10 cellular contexts compared by ENCODE assay signal in genomic region chr7:14507617-14508016, GRCh38.
DNase-seq lines count a peak whose midpoint lies in the region; ATAC-seq and TF ChIP-seq lines count a peak whose summit lies in the region.
"Had no signal": no experiment of that assay in that cellular context is flagged by ENCODE, and none has a peak within 500 bp of the region (broad histone marks: within the 10 kb centered on the region; RNA-seq: fewer than 3 reads in every experiment).

No MANE protein-coding gene starts in this region.

- no peaks in the 10 kb centered on the region for H3K36me3 ChIP-seq in stomach

- H3K4me1 ChIP-seq in stomach: peaks cover 0 to 9% (median 0%) of the 10 kb centered on the region in 4 donors

- H3K27ac ChIP-seq in epithelial cell of prostate (no peak overlapping the region), stomach (no peak overlapping the region)

- WGBS in stomach, 5 donors: 13 to 31% (median 20%) methylated on average over 3 of the region's 3 CpGs

- no peak overlapping the region for H3K4me3 ChIP-seq in stomach

- no peak for TF ChIP-seq EP300 in stomach (IDR thresholded peaks at IDR 0.05)

- TF ChIP-seq CTCF in stomach (IDR thresholded peaks at IDR 0.05): no peak

- no peaks in the 10 kb centered on the region for H3K27me3 ChIP-seq in stomach

- ATAC-seq in Right ventricle myocardium superior (ENCODE audit: poor library complexity) (peak; percentile 60), HG02970 (IDR thresholded peaks at IDR 0.05; ENCODE audit: low FRiP score, unreplicated experiment) (no peak), GM19035 (IDR thresholded peaks at IDR 0.05; ENCODE audit: unreplicated experiment) (no peak)
- ATAC-seq: activated T-cell treated with anti-CD3 and anti-CD28 coated beads, Interleukin-2, amount 50 U/mL, for 4 hours had no signal

- no peak for TF ChIP-seq POLR2A in stomach (IDR thresholded peaks at IDR 0.05)

- DNase-seq in Right ventricle myocardium superior (no peak), cardiac septum (ENCODE audit: low spot score) (no peak), NCI-H748 (lab: John Stamatoyannopoulos, UW; ENCODE audit: unreplicated experiment) (peak; percentile 58), epithelial cell of prostate (ENCODE audit: low read depth, low spot score) (peak; percentile 95), stomach (peak; percentile 33)
- no peak for DNase-seq in NK-92 treated with Interleukin-12 subunit alpha and Interleukin-12 subunit beta, amount 100 ng/mL, for 24 hours (lab: John Stamatoyannopoulos, UW)
- DNase-seq: activated T-cell treated with anti-CD3 and anti-CD28 coated beads, Interleukin-2, amount 50 U/mL, for 4 hours; NCI-H510A treated with DMSO at 0.1 percent for 48 hours had no signal

- intact Hi-C loops in Right ventricle myocardium superior (cut with DNase I): no loop called here
- intact Hi-C loops in cardiac septum (cut with DNase I): no loop called here
- intact Hi-C loops in stomach (cut with DNase I; ENCODE audit: low total_unique reads): no loop called here

- H3K9me3 ChIP-seq in stomach: peaks cover 0 to 10% (median 0%) of the 10 kb centered on the region in 4 donors

Comparison
In these comparisons a context has a peak if more than half of its experiments do, and no peak if none do; other contexts are left out.
1. DNase-seq: peak in NCI-H748 (single experiment), epithelial cell of prostate (single experiment) and stomach (single experiment); none in Right ventricle myocardium superior (single experiment), cardiac septum (single experiment) and NK-92 treated with Interleukin-12 subunit alpha and Interleukin-12 subunit beta, amount 100 ng/mL, for 24 hours (single experiment).